ENCODE assay signal across 8 cellular contexts in genomic region chr3:58173670-58174472, GRCh38. TPM values are rescaled to one million over a fixed set of nuclear protein-coding genes. Genes with fewer than 3 reads are reported as not detected.
DNase-seq lines count a peak whose midpoint lies in the region; ATAC-seq, FAIRE-seq and TF ChIP-seq lines count a peak whose summit lies in the region.

No MANE protein-coding gene starts in this region.

- no peaks in the 10 kb centered on the region for H3K9me3 ChIP-seq in DND-41 (ENCODE audit: insufficient read depth, low read length, severe bottlenecking)
- no peaks in the 10 kb centered on the region for H3K9me3 ChIP-seq in HUES64 (ENCODE audit: insufficient read depth, low read depth, low read length)
- no peaks in the 10 kb centered on the region for H3K9me3 ChIP-seq in pancreas

- DNase-seq in DND-41 (peak; percentile 63), SK-N-DZ (ENCODE audit: low spot score) (peak; percentile 22), epithelial cell of proximal tubule (ENCODE audit: low read depth) (no peak), pancreas (peak; percentile 72 to 91 (median 84)), inferior parietal cortex (ENCODE audit: extremely low spot score) (no peak)
- no peak for DNase-seq in effector memory CD8-positive, alpha-beta T cell

- TF ChIP-seq CTCF in DND-41 (IDR thresholded peaks at IDR 0.05; ENCODE audit: borderline replicate concordance, extremely low read depth, low read length, poor library complexity, severe bottlenecking) = peak; percentile 71
- TF ChIP-seq CTCF in epithelial cell of proximal tubule (conservative IDR thresholded peaks at IDR 0.05; ENCODE audit: low read depth, low read length) = peak; percentile 54
- TF ChIP-seq CTCF in pancreas (IDR thresholded peaks at IDR 0.05) = peak in 1 of 4 donors; percentile 22

- no peak overlapping the region for H3K27ac ChIP-seq in DND-41 (ENCODE audit: low read length)
- peak overlapping the region; percentile 56; the same call in 1 of the 2 replicates for H3K27ac ChIP-seq in HUES64 (ENCODE audit: low read depth, low read length)
- peak overlapping the region; percentile 53 to 87 (median 80) for H3K27ac ChIP-seq in pancreas

- no peak for FAIRE-seq in pancreas (lab: Jason Lieb, UNC)

- WGBS in HUES64 = 75% methylated on average over 12 of the region's 12 CpGs
- WGBS in pancreas, 2 donors = 50 to 52% methylated on average over 12 of the region's 12 CpGs

- intact Hi-C loops in pancreas (cut with DNase I) = loop anchor here in 1 of 3 donors (5.0 kb wide), 1 partner anchor 167 kb away; the partner anchor contains the start of gene FLNB

- H3K4me1 ChIP-seq in DND-41 (ENCODE audit: insufficient read depth, low read length) (no peaks in the 10 kb centered on the region), HUES64 (ENCODE audit: insufficient read depth, low read length) (peaks cover 32% of the 10 kb centered on the region), pancreas (peaks cover 33 to 51% (median 43%) of the 10 kb centered on the region in 3 donors)

- no peaks in the 10 kb centered on the region for H4K20me1 ChIP-seq in DND-41 (ENCODE audit: insufficient read depth, low read length)

- peak; percentile 73 for ATAC-seq in DND-41 (ENCODE audit: insufficient read depth, low read depth)
- ATAC-seq in pancreas = peak; percentile 51 to 68 (median 56)
- no peak for ATAC-seq in HG03565 (IDR thresholded peaks at IDR 0.05; ENCODE audit: unreplicated experiment)
- ATAC-seq in effector memory CD8-positive, alpha-beta T cell (replicated peaks) = no peak

- H3K36me3 ChIP-seq in DND-41 (ENCODE audit: insufficient read depth, low read length) (peaks cover 17% of the 10 kb centered on the region), HUES64 (ENCODE audit: insufficient read depth, low read length) (peaks cover 30% of the 10 kb centered on the region), pancreas (peaks cover 0 to 21% (median 2%) of the 10 kb centered on the region in 3 donors)

- no peak overlapping the region for H3K9ac ChIP-seq in DND-41 (ENCODE audit: low read depth, low read length)
- H3K9ac ChIP-seq in HUES64 (ENCODE audit: low read depth, low read length) = no peak overlapping the region

- H3K36me3 Mint-ChIP-seq in effector memory CD8-positive, alpha-beta T cell (ENCODE audit: insufficient read depth) = no peaks in the 10 kb centered on the region

- no peak overlapping the region for H3K4me2 ChIP-seq in DND-41 (ENCODE audit: insufficient read depth, low read length)

- no peaks in the 10 kb centered on the region for H3K27me3 Mint-ChIP-seq in effector memory CD8-positive, alpha-beta T cell

- H3K27ac Mint-ChIP-seq in effector memory CD8-positive, alpha-beta T cell = no peak overlapping the region

- H3K4me3 Mint-ChIP-seq in effector memory CD8-positive, alpha-beta T cell = no peak overlapping the region

- no peak overlapping the region for H2AFZ ChIP-seq in DND-41 (ENCODE audit: low read depth, low read length)

- H3K4me3 ChIP-seq in DND-41 (ENCODE audit: low read depth in 1 of 2, low read length in 2 of 2) = no peak overlapping the region
- no peak overlapping the region for H3K4me3 ChIP-seq in HUES64 (ENCODE audit: low read length)
- no peak overlapping the region for H3K4me3 ChIP-seq in epithelial cell of proximal tubule (ENCODE audit: low read depth, low read length)
- no peak overlapping the region for H3K4me3 ChIP-seq in pancreas

- H3K79me2 ChIP-seq in DND-41 (ENCODE audit: insufficient read depth, low read length) = no peaks in the 10 kb centered on the region

- no peaks in the 10 kb centered on the region for H3K9me3 Mint-ChIP-seq in effector memory CD8-positive, alpha-beta T cell

- H3K27me3 ChIP-seq in DND-41 (ENCODE audit: insufficient read depth, low read length, poor library complexity) = no peaks in the 10 kb centered on the region
- peaks cover 10% of the 10 kb centered on the region; the same call in 1 of the 2 replicates for H3K27me3 ChIP-seq in HUES64 (ENCODE audit: insufficient read depth, low read length)
- H3K27me3 ChIP-seq in pancreas = no peaks in the 10 kb centered on the region

- H3K4me1 Mint-ChIP-seq in effector memory CD8-positive, alpha-beta T cell (ENCODE audit: low read depth in 2 of 2) = peaks cover 8 to 10% of the 10 kb centered on the region in 2 donors

RNA-seq across cellular contexts. Expression of gene DNASE1L3, which starts 36.9 kb away (rescaled TPM):
- not detected for polyA plus RNA-seq in HUES64 (2013, experiment 1 of 2)
- not detected for polyA plus RNA-seq in HUES64 (2013, experiment 2 of 2)
- not detected in 2 replicates for polyA plus RNA-seq in SK-N-DZ (2014; cell fraction: cytosol; rRNA removed)
- 1.4 TPM in 1 of 2 replicates, not detected in the other for polyA plus RNA-seq in SK-N-DZ (2014; cell fraction: nucleus; rRNA removed)
- total RNA-seq in epithelial cell of proximal tubule (not detected in 2 replicates), pancreas (under 1 TPM in 4 of 6 donors, not detected in 2; 0.20 to 0.37 (median 0.28) TPM)
- under 1 TPM; 0.38 to 0.49 TPM for polyA plus RNA-seq in pancreas

Comparison
In these comparisons a context has a peak if more than half of its experiments do, and no peak if none do; other contexts are left out.
1. ATAC-seq: peak in DND-41 (single experiment) and pancreas (4 of 4); none in HG03565 (single experiment) and effector memory CD8-positive, alpha-beta T cell (single experiment).
2. DNase-seq: peak in DND-41 (single experiment), SK-N-DZ (single experiment) and pancreas (6 of 6); none in epithelial cell of proximal tubule (single experiment), inferior parietal cortex (single experiment) and effector memory CD8-positive, alpha-beta T cell (0 of 3).